ENCODE assay signal across 1 cellular context in the genomic region with DNA sequence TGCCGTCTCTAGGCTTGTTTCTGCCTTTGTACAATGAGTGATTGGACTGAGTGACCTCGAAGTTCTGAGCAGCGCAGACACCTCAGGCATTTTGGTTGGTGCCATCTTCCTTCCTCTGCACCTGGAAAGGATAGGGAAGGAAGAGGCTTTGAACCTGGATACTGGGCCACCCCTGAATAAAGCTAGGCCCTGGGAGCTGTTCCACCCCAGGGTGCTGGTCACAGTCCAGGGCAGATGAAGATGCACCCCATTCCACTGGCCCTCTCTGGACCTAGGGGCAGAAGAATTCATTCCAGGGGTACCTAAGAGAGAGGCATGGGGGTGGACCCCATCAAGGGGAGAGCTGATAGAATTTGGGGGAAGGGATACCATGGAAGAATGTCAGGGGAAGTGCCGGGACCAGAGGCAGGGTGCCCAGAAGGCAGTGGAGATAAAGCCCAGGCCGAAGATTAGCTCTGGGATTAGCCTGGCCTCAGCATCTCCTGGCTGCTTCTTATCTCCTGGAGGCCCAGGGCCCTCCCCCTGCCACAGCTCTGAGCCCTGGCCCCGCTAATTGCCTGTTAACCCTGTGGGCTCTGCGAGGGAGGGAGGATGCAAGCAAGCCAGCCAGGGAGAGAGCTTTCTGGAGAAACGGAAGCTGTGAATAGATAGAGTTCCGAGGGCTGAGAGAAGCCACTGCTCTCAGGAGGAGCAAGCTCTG.
TF ChIP-seq lines count a peak whose summit lies in the region.

No MANE protein-coding gene starts in this region.

TF ChIP-seq in K562, 482 proteins besides CTCF, POLR2A, EP300 and RAD21 (continued from another document):
- TF ChIP-seq, protein P1, sequence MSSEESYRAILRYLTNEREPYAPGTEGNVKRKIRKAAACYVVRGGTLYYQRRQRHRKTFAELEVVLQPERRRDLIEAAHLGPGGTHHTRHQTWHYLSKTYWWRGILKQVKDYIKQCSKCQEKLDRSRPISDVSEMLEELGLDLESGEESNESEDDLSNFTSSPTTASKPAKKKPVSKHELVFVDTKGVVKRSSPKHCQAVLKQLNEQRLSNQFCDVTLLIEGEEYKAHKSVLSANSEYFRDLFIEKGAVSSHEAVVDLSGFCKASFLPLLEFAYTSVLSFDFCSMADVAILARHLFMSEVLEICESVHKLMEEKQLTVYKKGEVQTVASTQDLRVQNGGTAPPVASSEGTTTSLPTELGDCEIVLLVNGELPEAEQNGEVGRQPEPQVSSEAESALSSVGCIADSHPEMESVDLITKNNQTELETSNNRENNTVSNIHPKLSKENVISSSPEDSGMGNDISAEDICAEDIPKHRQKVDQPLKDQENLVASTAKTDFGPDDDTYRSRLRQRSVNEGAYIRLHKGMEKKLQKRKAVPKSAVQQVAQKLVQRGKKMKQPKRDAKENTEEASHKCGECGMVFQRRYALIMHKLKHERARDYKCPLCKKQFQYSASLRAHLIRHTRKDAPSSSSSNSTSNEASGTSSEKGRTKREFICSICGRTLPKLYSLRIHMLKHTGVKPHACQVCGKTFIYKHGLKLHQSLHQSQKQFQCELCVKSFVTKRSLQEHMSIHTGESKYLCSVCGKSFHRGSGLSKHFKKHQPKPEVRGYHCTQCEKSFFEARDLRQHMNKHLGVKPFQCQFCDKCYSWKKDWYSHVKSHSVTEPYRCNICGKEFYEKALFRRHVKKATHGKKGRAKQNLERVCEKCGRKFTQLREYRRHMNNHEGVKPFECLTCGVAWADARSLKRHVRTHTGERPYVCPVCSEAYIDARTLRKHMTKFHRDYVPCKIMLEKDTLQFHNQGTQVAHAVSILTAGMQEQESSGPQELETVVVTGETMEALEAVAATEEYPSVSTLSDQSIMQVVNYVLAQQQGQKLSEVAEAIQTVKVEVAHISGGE (CRISPR knock-in tag; IDR thresholded peaks at IDR 0.05): peak in 1 of 3 experiments; percentile 47; a peak in 1 of 6 replicates
- TF ChIP-seq ZNF766 (CRISPR knock-in tag; conservative IDR thresholded peaks at IDR 0.05) (0 out of 2 replicates have a peak, but pooled peaks have one; percentile 48), ZNF77 (CRISPR knock-in tag; IDR thresholded peaks at IDR 0.05) (no peak), MTA3 (IDR thresholded peaks at IDR 0.05; ENCODE audit: borderline replicate concordance) (peak; percentile 83; the same call in 1 of the 2 replicates), SMARCE1 (IDR thresholded peaks at IDR 0.05) (peak; percentile 93), BCOR (IDR thresholded peaks at IDR 0.05) (peak; percentile 34; the same call in 1 of the 2 replicates), SMARCC2 (IDR thresholded peaks at IDR 0.05; ENCODE audit: low read depth) (peak; percentile 61; the same call in 1 of the 2 replicates), SIRT6 (IDR thresholded peaks at IDR 0.05; ENCODE audit: low read depth, low read length) (no peak), GABPA (tag; conservative IDR thresholded peaks at IDR 0.05; ENCODE audit: low read depth) (0 out of 2 replicates have a peak, but pooled peaks have one; percentile 36), MAZ (CRISPR knock-in tag; conservative IDR thresholded peaks at IDR 0.05 in 1 of 2, IDR thresholded peaks at IDR 0.05 in 1 of 2) (peak; percentile 83 to 89), RCOR1 (IDR thresholded peaks at IDR 0.05; ENCODE audit: borderline replicate concordance in 1 of 2, low read depth in 2 of 2, low read length in 2 of 2) (peak; percentile 69 to 96; a peak in 3 of 4 replicates), RNF2 (IDR thresholded peaks at IDR 0.05) (peak; percentile 96)
- TF ChIP-seq, protein P2, sequence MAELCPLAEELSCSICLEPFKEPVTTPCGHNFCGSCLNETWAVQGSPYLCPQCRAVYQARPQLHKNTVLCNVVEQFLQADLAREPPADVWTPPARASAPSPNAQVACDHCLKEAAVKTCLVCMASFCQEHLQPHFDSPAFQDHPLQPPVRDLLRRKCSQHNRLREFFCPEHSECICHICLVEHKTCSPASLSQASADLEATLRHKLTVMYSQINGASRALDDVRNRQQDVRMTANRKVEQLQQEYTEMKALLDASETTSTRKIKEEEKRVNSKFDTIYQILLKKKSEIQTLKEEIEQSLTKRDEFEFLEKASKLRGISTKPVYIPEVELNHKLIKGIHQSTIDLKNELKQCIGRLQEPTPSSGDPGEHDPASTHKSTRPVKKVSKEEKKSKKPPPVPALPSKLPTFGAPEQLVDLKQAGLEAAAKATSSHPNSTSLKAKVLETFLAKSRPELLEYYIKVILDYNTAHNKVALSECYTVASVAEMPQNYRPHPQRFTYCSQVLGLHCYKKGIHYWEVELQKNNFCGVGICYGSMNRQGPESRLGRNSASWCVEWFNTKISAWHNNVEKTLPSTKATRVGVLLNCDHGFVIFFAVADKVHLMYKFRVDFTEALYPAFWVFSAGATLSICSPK (IDR thresholded peaks at IDR 0.05; ENCODE audit: borderline replicate concordance): no peak
- TF ChIP-seq, protein P3, sequence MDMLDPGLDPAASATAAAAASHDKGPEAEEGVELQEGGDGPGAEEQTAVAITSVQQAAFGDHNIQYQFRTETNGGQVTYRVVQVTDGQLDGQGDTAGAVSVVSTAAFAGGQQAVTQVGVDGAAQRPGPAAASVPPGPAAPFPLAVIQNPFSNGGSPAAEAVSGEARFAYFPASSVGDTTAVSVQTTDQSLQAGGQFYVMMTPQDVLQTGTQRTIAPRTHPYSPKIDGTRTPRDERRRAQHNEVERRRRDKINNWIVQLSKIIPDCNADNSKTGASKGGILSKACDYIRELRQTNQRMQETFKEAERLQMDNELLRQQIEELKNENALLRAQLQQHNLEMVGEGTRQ (CRISPR knock-in tag; IDR thresholded peaks at IDR 0.05): no peak
